In the genomic region with DNA sequence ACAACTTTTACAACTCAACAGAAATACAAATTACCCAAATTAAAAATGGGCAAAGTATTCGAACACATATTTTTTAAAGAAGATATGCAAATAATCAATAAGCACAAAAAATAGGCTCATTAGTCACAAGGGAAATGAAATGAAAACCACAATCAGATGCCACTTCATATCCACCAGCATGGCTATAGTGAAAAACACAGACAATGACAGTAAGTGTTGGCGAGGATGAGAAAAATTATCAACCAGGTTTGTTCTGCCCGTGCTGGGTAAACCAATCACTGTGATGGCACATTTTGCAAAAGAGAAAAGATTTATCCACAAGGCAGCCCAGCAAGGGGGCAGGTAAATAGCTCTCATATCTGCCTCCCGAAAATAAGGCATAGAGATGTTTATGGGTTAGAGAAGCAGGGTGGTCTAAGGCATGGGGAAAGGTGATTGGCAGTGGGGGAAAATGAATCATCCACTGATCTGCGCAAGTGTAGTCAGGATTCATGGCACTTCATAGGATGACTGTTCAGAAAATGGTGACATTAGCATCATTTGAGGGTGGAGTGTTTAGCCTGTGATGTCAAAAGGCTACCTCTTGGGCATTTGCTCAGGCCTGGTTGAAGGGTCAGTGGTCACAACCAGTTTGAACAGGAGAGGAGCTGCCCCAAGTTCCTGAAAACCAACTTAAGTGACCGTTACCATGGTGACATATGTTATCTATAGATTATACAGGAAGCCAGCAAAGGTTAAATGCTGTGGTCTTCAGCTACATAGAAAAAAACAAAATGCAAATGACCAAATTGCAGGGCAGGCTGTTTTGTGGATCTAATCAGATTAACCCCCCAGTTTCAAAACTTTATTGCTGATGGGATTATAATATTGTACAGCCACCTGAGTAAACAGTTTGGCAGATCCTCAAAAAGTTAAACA, we compare ENCODE assay signal across 1 cellular context.
TF ChIP-seq lines count a peak whose summit lies in the region.

No MANE protein-coding gene starts in this region.

TF ChIP-seq in K562, 482 proteins besides CTCF, POLR2A, EP300 and RAD21 (continued from another document and continues in another):
- TF ChIP-seq, protein P1, sequence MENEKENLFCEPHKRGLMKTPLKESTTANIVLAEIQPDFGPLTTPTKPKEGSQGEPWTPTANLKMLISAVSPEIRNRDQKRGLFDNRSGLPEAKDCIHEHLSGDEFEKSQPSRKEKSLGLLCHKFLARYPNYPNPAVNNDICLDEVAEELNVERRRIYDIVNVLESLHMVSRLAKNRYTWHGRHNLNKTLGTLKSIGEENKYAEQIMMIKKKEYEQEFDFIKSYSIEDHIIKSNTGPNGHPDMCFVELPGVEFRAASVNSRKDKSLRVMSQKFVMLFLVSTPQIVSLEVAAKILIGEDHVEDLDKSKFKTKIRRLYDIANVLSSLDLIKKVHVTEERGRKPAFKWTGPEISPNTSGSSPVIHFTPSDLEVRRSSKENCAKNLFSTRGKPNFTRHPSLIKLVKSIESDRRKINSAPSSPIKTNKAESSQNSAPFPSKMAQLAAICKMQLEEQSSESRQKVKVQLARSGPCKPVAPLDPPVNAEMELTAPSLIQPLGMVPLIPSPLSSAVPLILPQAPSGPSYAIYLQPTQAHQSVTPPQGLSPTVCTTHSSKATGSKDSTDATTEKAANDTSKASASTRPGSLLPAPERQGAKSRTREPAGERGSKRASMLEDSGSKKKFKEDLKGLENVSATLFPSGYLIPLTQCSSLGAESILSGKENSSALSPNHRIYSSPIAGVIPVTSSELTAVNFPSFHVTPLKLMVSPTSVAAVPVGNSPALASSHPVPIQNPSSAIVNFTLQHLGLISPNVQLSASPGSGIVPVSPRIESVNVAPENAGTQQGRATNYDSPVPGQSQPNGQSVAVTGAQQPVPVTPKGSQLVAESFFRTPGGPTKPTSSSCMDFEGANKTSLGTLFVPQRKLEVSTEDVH (IDR thresholded peaks at IDR 0.05; ENCODE audit: low read depth, partially characterized antibody), result no peak
- TF ChIP-seq ZNF695 (CRISPR knock-in tag; IDR thresholded peaks at IDR 0.05) (no peak), GTF2E2 (tag; IDR thresholded peaks at IDR 0.05) (no peak), SRSF1 (IDR thresholded peaks at IDR 0.05; ENCODE audit: low read depth, low read length) (no peak), ATF1 (CRISPR knock-in tag; IDR thresholded peaks at IDR 0.05) (no peak), ATF1 (tag; IDR thresholded peaks at IDR 0.05) (peak; percentile 73), ZNF3 (CRISPR knock-in tag; IDR thresholded peaks at IDR 0.05) (peak; percentile 54; the same call in 1 of the 2 replicates), TAF1 (IDR thresholded peaks at IDR 0.05; ENCODE audit: control insufficient read depth, extremely low read depth, insufficient read depth, low read length, severe bottlenecking) (no peak), SMAD2 (IDR thresholded peaks at IDR 0.05; ENCODE audit: low read depth, low read length) (no peak), PHB (CRISPR knock-in tag; IDR thresholded peaks at IDR 0.05) (no peak), ZNF12 (CRISPR knock-in tag; IDR thresholded peaks at IDR 0.05) (no peak), HDAC8 (tag; IDR thresholded peaks at IDR 0.05) (peak; percentile 78; the same call in 1 of the 2 replicates), BRF1 (IDR thresholded peaks at IDR 0.05; ENCODE audit: borderline replicate concordance, extremely low read depth, insufficient read length) (no peak), MTA3 (IDR thresholded peaks at IDR 0.05; ENCODE audit: borderline replicate concordance) (peak; percentile 69; the same call in 1 of the 2 replicates), FUS (optimal IDR thresholded peaks at IDR 0.05; ENCODE audit: low read depth, low read length) (no peak), NR2C2 (CRISPR knock-in tag; IDR thresholded peaks at IDR 0.05) (peak; percentile 35; the same call in 1 of the 2 replicates), NR2C2 (tag; IDR thresholded peaks at IDR 0.05) (peak; percentile 94), ZNF212 (CRISPR knock-in tag; IDR thresholded peaks at IDR 0.05) (no peak), ZNF589 (CRISPR knock-in tag; IDR thresholded peaks at IDR 0.05; ENCODE audit: low read depth) (peak; percentile 81; the same call in 1 of the 2 replicates), SMARCA4 (IDR thresholded peaks at IDR 0.05) (peak; percentile 59; the same call in 1 of the 2 replicates), MAZ (CRISPR knock-in tag; conservative IDR thresholded peaks at IDR 0.05 in 1 of 2, IDR thresholded peaks at IDR 0.05 in 1 of 2) (peak in 1 of 2 experiments; percentile 29; a peak in 1 of 4 replicates), BRCA1 (IDR thresholded peaks at IDR 0.05) (no peak), BRCA1 (CRISPR knock-in tag; IDR thresholded peaks at IDR 0.05) (no peak), HNRNPK (IDR thresholded peaks at IDR 0.05; ENCODE audit: low read depth, low read length, poor library complexity, severe bottlenecking) (no peak), TBP (optimal IDR thresholded peaks at IDR 0.05; ENCODE audit: low read depth, low read length) (no peak), EGR1 (conservative IDR thresholded peaks at IDR 0.05) (0 out of 2 replicates have a peak, but pooled peaks have one; percentile 12)
- TF ChIP-seq, protein P2, sequence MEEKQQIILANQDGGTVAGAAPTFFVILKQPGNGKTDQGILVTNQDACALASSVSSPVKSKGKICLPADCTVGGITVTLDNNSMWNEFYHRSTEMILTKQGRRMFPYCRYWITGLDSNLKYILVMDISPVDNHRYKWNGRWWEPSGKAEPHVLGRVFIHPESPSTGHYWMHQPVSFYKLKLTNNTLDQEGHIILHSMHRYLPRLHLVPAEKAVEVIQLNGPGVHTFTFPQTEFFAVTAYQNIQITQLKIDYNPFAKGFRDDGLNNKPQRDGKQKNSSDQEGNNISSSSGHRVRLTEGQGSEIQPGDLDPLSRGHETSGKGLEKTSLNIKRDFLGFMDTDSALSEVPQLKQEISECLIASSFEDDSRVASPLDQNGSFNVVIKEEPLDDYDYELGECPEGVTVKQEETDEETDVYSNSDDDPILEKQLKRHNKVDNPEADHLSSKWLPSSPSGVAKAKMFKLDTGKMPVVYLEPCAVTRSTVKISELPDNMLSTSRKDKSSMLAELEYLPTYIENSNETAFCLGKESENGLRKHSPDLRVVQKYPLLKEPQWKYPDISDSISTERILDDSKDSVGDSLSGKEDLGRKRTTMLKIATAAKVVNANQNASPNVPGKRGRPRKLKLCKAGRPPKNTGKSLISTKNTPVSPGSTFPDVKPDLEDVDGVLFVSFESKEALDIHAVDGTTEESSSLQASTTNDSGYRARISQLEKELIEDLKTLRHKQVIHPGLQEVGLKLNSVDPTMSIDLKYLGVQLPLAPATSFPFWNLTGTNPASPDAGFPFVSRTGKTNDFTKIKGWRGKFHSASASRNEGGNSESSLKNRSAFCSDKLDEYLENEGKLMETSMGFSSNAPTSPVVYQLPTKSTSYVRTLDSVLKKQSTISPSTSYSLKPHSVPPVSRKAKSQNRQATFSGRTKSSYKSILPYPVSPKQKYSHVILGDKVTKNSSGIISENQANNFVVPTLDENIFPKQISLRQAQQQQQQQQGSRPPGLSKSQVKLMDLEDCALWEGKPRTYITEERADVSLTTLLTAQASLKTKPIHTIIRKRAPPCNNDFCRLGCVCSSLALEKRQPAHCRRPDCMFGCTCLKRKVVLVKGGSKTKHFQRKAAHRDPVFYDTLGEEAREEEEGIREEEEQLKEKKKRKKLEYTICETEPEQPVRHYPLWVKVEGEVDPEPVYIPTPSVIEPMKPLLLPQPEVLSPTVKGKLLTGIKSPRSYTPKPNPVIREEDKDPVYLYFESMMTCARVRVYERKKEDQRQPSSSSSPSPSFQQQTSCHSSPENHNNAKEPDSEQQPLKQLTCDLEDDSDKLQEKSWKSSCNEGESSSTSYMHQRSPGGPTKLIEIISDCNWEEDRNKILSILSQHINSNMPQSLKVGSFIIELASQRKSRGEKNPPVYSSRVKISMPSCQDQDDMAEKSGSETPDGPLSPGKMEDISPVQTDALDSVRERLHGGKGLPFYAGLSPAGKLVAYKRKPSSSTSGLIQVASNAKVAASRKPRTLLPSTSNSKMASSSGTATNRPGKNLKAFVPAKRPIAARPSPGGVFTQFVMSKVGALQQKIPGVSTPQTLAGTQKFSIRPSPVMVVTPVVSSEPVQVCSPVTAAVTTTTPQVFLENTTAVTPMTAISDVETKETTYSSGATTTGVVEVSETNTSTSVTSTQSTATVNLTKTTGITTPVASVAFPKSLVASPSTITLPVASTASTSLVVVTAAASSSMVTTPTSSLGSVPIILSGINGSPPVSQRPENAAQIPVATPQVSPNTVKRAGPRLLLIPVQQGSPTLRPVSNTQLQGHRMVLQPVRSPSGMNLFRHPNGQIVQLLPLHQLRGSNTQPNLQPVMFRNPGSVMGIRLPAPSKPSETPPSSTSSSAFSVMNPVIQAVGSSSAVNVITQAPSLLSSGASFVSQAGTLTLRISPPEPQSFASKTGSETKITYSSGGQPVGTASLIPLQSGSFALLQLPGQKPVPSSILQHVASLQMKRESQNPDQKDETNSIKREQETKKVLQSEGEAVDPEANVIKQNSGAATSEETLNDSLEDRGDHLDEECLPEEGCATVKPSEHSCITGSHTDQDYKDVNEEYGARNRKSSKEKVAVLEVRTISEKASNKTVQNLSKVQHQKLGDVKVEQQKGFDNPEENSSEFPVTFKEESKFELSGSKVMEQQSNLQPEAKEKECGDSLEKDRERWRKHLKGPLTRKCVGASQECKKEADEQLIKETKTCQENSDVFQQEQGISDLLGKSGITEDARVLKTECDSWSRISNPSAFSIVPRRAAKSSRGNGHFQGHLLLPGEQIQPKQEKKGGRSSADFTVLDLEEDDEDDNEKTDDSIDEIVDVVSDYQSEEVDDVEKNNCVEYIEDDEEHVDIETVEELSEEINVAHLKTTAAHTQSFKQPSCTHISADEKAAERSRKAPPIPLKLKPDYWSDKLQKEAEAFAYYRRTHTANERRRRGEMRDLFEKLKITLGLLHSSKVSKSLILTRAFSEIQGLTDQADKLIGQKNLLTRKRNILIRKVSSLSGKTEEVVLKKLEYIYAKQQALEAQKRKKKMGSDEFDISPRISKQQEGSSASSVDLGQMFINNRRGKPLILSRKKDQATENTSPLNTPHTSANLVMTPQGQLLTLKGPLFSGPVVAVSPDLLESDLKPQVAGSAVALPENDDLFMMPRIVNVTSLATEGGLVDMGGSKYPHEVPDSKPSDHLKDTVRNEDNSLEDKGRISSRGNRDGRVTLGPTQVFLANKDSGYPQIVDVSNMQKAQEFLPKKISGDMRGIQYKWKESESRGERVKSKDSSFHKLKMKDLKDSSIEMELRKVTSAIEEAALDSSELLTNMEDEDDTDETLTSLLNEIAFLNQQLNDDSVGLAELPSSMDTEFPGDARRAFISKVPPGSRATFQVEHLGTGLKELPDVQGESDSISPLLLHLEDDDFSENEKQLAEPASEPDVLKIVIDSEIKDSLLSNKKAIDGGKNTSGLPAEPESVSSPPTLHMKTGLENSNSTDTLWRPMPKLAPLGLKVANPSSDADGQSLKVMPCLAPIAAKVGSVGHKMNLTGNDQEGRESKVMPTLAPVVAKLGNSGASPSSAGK (IDR thresholded peaks at IDR 0.05), result peak; percentile 21; the same call in 1 of the 2 replicates
- TF ChIP-seq, protein P3, sequence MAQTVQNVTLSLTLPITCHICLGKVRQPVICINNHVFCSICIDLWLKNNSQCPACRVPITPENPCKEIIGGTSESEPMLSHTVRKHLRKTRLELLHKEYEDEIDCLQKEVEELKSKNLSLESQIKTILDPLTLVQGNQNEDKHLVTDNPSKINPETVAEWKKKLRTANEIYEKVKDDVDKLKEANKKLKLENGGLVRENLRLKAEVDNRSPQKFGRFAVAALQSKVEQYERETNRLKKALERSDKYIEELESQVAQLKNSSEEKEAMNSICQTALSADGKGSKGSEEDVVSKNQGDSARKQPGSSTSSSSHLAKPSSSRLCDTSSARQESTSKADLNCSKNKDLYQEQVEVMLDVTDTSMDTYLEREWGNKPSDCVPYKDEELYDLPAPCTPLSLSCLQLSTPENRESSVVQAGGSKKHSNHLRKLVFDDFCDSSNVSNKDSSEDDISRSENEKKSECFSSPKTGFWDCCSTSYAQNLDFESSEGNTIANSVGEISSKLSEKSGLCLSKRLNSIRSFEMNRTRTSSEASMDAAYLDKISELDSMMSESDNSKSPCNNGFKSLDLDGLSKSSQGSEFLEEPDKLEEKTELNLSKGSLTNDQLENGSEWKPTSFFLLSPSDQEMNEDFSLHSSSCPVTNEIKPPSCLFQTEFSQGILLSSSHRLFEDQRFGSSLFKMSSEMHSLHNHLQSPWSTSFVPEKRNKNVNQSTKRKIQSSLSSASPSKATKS (CRISPR knock-in tag; IDR thresholded peaks at IDR 0.05), result no peak
- TF ChIP-seq, protein P4, sequence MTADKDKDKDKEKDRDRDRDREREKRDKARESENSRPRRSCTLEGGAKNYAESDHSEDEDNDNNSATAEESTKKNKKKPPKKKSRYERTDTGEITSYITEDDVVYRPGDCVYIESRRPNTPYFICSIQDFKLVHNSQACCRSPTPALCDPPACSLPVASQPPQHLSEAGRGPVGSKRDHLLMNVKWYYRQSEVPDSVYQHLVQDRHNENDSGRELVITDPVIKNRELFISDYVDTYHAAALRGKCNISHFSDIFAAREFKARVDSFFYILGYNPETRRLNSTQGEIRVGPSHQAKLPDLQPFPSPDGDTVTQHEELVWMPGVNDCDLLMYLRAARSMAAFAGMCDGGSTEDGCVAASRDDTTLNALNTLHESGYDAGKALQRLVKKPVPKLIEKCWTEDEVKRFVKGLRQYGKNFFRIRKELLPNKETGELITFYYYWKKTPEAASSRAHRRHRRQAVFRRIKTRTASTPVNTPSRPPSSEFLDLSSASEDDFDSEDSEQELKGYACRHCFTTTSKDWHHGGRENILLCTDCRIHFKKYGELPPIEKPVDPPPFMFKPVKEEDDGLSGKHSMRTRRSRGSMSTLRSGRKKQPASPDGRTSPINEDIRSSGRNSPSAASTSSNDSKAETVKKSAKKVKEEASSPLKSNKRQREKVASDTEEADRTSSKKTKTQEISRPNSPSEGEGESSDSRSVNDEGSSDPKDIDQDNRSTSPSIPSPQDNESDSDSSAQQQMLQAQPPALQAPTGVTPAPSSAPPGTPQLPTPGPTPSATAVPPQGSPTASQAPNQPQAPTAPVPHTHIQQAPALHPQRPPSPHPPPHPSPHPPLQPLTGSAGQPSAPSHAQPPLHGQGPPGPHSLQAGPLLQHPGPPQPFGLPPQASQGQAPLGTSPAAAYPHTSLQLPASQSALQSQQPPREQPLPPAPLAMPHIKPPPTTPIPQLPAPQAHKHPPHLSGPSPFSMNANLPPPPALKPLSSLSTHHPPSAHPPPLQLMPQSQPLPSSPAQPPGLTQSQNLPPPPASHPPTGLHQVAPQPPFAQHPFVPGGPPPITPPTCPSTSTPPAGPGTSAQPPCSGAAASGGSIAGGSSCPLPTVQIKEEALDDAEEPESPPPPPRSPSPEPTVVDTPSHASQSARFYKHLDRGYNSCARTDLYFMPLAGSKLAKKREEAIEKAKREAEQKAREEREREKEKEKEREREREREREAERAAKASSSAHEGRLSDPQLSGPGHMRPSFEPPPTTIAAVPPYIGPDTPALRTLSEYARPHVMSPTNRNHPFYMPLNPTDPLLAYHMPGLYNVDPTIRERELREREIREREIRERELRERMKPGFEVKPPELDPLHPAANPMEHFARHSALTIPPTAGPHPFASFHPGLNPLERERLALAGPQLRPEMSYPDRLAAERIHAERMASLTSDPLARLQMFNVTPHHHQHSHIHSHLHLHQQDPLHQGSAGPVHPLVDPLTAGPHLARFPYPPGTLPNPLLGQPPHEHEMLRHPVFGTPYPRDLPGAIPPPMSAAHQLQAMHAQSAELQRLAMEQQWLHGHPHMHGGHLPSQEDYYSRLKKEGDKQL (CRISPR knock-in tag; IDR thresholded peaks at IDR 0.05; ENCODE audit: borderline replicate concordance), result no peak
- TF ChIP-seq, protein P5, sequence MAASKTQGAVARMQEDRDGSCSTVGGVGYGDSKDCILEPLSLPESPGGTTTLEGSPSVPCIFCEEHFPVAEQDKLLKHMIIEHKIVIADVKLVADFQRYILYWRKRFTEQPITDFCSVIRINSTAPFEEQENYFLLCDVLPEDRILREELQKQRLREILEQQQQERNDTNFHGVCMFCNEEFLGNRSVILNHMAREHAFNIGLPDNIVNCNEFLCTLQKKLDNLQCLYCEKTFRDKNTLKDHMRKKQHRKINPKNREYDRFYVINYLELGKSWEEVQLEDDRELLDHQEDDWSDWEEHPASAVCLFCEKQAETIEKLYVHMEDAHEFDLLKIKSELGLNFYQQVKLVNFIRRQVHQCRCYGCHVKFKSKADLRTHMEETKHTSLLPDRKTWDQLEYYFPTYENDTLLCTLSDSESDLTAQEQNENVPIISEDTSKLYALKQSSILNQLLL (CRISPR knock-in tag; IDR thresholded peaks at IDR 0.05; ENCODE audit: borderline replicate concordance), result no peak
